1 cellular context compared by ENCODE assay signal in genomic region chr11:36009469-36009868, GRCh38.
TF ChIP-seq lines count a peak whose summit lies in the region.

No MANE protein-coding gene starts in this region.

TF ChIP-seq in HEK293, 187 proteins besides CTCF, POLR2A, EP300 and RAD21 (continued from another document):
- TF ChIP-seq ZNF280D (tag by site-specific recombination; IDR thresholded peaks at IDR 0.05) (no peak), ZNF704 (tag by site-specific recombination; IDR thresholded peaks at IDR 0.05) (no peak), ZNF645 (tag by site-specific recombination; IDR thresholded peaks at IDR 0.05) (no peak), ZBTB48 (tag by site-specific recombination; IDR thresholded peaks at IDR 0.05) (no peak)
